Comparison of ENCODE assay signal across 28 cellular contexts in genomic region chr22:40352763-40353162, GRCh38.
"Had no signal": no experiment of that assay in that cellular context is flagged by ENCODE, and none has a peak within 500 bp of the region (broad histone marks: within the 10 kb centered on the region; RNA-seq: fewer than 3 reads in every experiment).

No MANE protein-coding gene starts in this region.

- H3K27ac ChIP-seq: adrenal gland, body of pancreas, epithelial cell of prostate, esophagus squamous epithelium, WERI-Rb-1 had no signal

- H3K9me3 ChIP-seq: adrenal gland, body of pancreas, esophagus squamous epithelium had no signal

- H3K27me3 ChIP-seq: adrenal gland, body of pancreas, esophagus squamous epithelium had no signal

- H3K4me3 ChIP-seq: adrenal gland, body of pancreas, esophagus squamous epithelium had no signal

- DNase-seq: activated B cell treated with CpG ODN at 0.5 μM for 24 hours; activated CD4-positive, alpha-beta T cell treated with anti-CD3 and anti-CD28 coated beads for 48 hours; activated CD4-positive, alpha-beta T cell treated with anti-CD3 and anti-CD28 coated beads, Interleukin-2, amount 50 U/mL, for 1 hour; activated CD4-positive, alpha-beta T cell treated with anti-CD3 and anti-CD28 coated beads, Interleukin-2, amount 50 U/mL, for 48 hours; activated CD8-positive, alpha-beta memory T cell treated with anti-CD3 and anti-CD28 coated beads for 24 hours; activated CD8-positive, alpha-beta T cell treated with anti-CD3 and anti-CD28 coated beads for 36 hours; activated effector memory CD4-positive, alpha-beta T cell treated with anti-CD3 and anti-CD28 coated beads, Interleukin-2, amount 50 U/mL, for 16 hours; activated naive CD4-positive, alpha-beta T cell treated with anti-CD3 and anti-CD28 coated beads for 36 hours; activated naive CD8-positive, alpha-beta T cell treated with anti-CD3 and anti-CD28 coated beads for 36 hours; activated naive CD8-positive, alpha-beta T cell treated with anti-CD3 and anti-CD28 coated beads, Interleukin-2, amount 50 U/mL, for 24 hours; activated T-cell treated with anti-CD3 and anti-CD28 coated beads, Interleukin-2, amount 50 U/mL, for 4 hours; adrenal gland; amygdala; aorta; body of pancreas; caudate nucleus; cortex of kidney; dermis blood vessel endothelial cell; effector CD4-positive, alpha-beta T cell; effector memory CD8-positive, alpha-beta T cell; esophagus squamous epithelium; foreskin melanocyte; T-helper 1 cell; T-helper 17 cell; T1000; WERI-Rb-1 had no signal

- ATAC-seq: activated CD4-positive, CD25-positive, alpha-beta regulatory T cell treated with anti-CD3 and anti-CD28 coated beads, Interleukin-2, amount 50 U/mL, for 24 hours; activated CD8-positive, alpha-beta T cell treated with anti-CD3 and anti-CD28 coated beads for 36 hours; activated naive CD8-positive, alpha-beta T cell treated with anti-CD3 and anti-CD28 coated beads, Interleukin-2, amount 50 U/mL, for 24 hours; activated T-cell treated with anti-CD3 and anti-CD28 coated beads, Interleukin-2, amount 50 U/mL, for 4 hours; body of pancreas; effector memory CD8-positive, alpha-beta T cell; T-helper 17 cell had no signal
